In genomic region chr5:57117601-57118000, GRCh38 we compare ENCODE assay signal across 7 cellular contexts. TPM values are rescaled to one million over a fixed set of nuclear protein-coding genes. Genes with fewer than 3 reads are reported as not detected.
DNase-seq lines count a peak whose midpoint lies in the region; ATAC-seq and TF ChIP-seq lines count a peak whose summit lies in the region.

No MANE protein-coding gene starts in this region.

- no peaks in the 10 kb centered on the region for H3K27me3 ChIP-seq in foreskin keratinocyte

- H3K4me1 ChIP-seq in foreskin keratinocyte: no peaks in the 10 kb centered on the region

- DNase-seq in NOMO-1 treated with dmso at 0.1 percent for 144 hours (lab: John Stamatoyannopoulos, UW; ENCODE audit: unreplicated experiment): peak; percentile 45
- DNase-seq in activated CD8-positive, alpha-beta memory T cell treated with anti-CD3 and anti-CD28 coated beads for 48 hours (ENCODE audit: low read depth in 2 of 3, low spot score in 2 of 3): peak in 2 of 3 experiments; percentile 13 to 23
- peak in 1 of 2 donors; percentile 13 for DNase-seq in foreskin keratinocyte
- DNase-seq in stimulated activated naive CD4-positive, alpha-beta T cell treated with Interleukin-2 at 50 U/mL for 16 hours (lab: John Stamatoyannopoulos, UW): peak; percentile 55
- DNase-seq in cortex of kidney (lab: John Stamatoyannopoulos, UW): no peak
- no peak for DNase-seq in hypothalamus (lab: John Stamatoyannopoulos, UW)

- peak; percentile 34 for ATAC-seq in foreskin keratinocyte
- no peak for ATAC-seq in GM19328 (IDR thresholded peaks at IDR 0.05; ENCODE audit: unreplicated experiment)

- H3K27ac ChIP-seq in foreskin keratinocyte: no peak overlapping the region

- no peak for TF ChIP-seq CTCF in foreskin keratinocyte (conservative IDR thresholded peaks at IDR 0.05)

RNA-seq across cellular contexts. Expression of gene GPBP1, which starts 56.3 kb away (rescaled TPM):
- total RNA-seq in foreskin keratinocyte: 49.5 and 53.5 TPM in 2 replicates
- polyA plus RNA-seq in foreskin keratinocyte: 24.7 and 30.2 TPM in 2 replicates

Comparison
In these comparisons a context has a peak if more than half of its experiments do, and no peak if none do; other contexts are left out.
1. DNase-seq: peak in NOMO-1 treated with dmso at 0.1 percent for 144 hours (single experiment), activated CD8-positive, alpha-beta memory T cell treated with anti-CD3 and anti-CD28 coated beads for 48 hours (2 of 3) and stimulated activated naive CD4-positive, alpha-beta T cell treated with Interleukin-2 at 50 U/mL for 16 hours (single experiment); none in cortex of kidney (single experiment) and hypothalamus (0 of 51).